11 cellular contexts compared by ENCODE assay signal in genomic region chr15:30367246-30367645, GRCh38. TPM values are rescaled to one million over a fixed set of nuclear protein-coding genes. Genes with fewer than 3 reads are reported as not detected.
DNase-seq lines count a peak whose midpoint lies in the region; ATAC-seq and TF ChIP-seq lines count a peak whose summit lies in the region.
"Not testable (repeated sequence)": the region's sequence is repeated elsewhere in the genome, so short reads cannot be mapped to it uniquely, and the experiment has no call there.
"Had no signal": no experiment of that assay in that cellular context is flagged by ENCODE, and none has a peak within 500 bp of the region (broad histone marks: within the 10 kb centered on the region; RNA-seq: fewer than 3 reads in every experiment).

No MANE protein-coding gene starts in this region.

- DNase-seq in Daoy (ENCODE audit: low read depth) (peak; percentile 0), RWPE2 (ENCODE audit: low spot score) (peak; percentile 26), ecto neural progenitor cell (ENCODE audit: low spot score) (peak; percentile 26), islet precursor cell (peak; percentile 35), osteocyte (ENCODE audit: extremely low spot score, unreplicated experiment) (peak; percentile 80), upper lobe of right lung (peak; percentile 53)
- not testable (repeated sequence) for DNase-seq in lower lobe of right lung

- H3K36me3 ChIP-seq in RWPE2 (ENCODE audit: low read depth); lower lobe of right lung; upper lobe of right lung: not testable (repeated sequence)

- H3K9me3 Mint-ChIP-seq in osteocyte (ENCODE audit: unreplicated experiment); stimulated activated memory B cell treated with anti-CD40 and anti-IgM and Interleukin-4, amounts not matched to agents 10 μg/mL and 1 μg/mL and 100 μg/mL, for 72 hours: not testable (repeated sequence)

- H3K9me3 ChIP-seq in RWPE2 (ENCODE audit: severe bottlenecking); lower lobe of right lung; upper lobe of right lung: not testable (repeated sequence)

- not testable (repeated sequence) for H3K27ac ChIP-seq in RWPE2 (ENCODE audit: poor library complexity, severe bottlenecking); lower lobe of right lung; upper lobe of right lung

- H3K27me3 ChIP-seq in RWPE2 (ENCODE audit: insufficient read depth, poor library complexity, severe bottlenecking); lower lobe of right lung (ENCODE audit: low read depth); upper lobe of right lung: not testable (repeated sequence)

- not testable (repeated sequence) for H3K27me3 Mint-ChIP-seq in osteocyte (ENCODE audit: unreplicated experiment); stimulated activated memory B cell treated with anti-CD40 and anti-IgM and Interleukin-4, amounts not matched to agents 10 μg/mL and 1 μg/mL and 100 μg/mL, for 72 hours

- not testable (repeated sequence) for H3K4me1 Mint-ChIP-seq in osteocyte (ENCODE audit: unreplicated experiment); stimulated activated memory B cell treated with anti-CD40 and anti-IgM and Interleukin-4, amounts not matched to agents 10 μg/mL and 1 μg/mL and 100 μg/mL, for 72 hours

- H3K4me1 ChIP-seq in RWPE2 (ENCODE audit: insufficient read depth, poor library complexity, severe bottlenecking); lower lobe of right lung; upper lobe of right lung: not testable (repeated sequence)

- H3K4me3 ChIP-seq in RWPE2 (ENCODE audit: severe bottlenecking); lower lobe of right lung; upper lobe of right lung: not testable (repeated sequence)

- not testable (repeated sequence) for H3K36me3 Mint-ChIP-seq in osteocyte (ENCODE audit: unreplicated experiment); stimulated activated memory B cell treated with anti-CD40 and anti-IgM and Interleukin-4, amounts not matched to agents 10 μg/mL and 1 μg/mL and 100 μg/mL, for 72 hours

- not testable (repeated sequence) for TF ChIP-seq CTCF in RWPE2 (IDR thresholded peaks at IDR 0.05; ENCODE audit: poor library complexity, severe bottlenecking); lower lobe of right lung (IDR thresholded peaks at IDR 0.05); osteocyte (IDR thresholded peaks at IDR 0.05); upper lobe of right lung (IDR thresholded peaks at IDR 0.05)

- not testable (repeated sequence) for ATAC-seq in RWPE2 (ENCODE audit: low read depth); upper lobe of right lung
- peak; percentile 19 to 44 for ATAC-seq in lower lobe of right lung
- ATAC-seq in stimulated activated memory B cell treated with anti-CD40 and anti-IgM and Interleukin-4, amounts not matched to agents 10 μg/mL and 1 μg/mL and 100 μg/mL, for 72 hours: peak; percentile 21

- not testable (repeated sequence) for H3K27ac Mint-ChIP-seq in osteocyte (ENCODE audit: unreplicated experiment); stimulated activated memory B cell treated with anti-CD40 and anti-IgM and Interleukin-4, amounts not matched to agents 10 μg/mL and 1 μg/mL and 100 μg/mL, for 72 hours

- intact Hi-C loops in lower lobe of right lung (cut with DNase I); upper lobe of right lung (cut with DNase I): not testable (repeated sequence)

- not testable (repeated sequence) for H3K4me3 Mint-ChIP-seq in osteocyte (ENCODE audit: unreplicated experiment); stimulated activated memory B cell treated with anti-CD40 and anti-IgM and Interleukin-4, amounts not matched to agents 10 μg/mL and 1 μg/mL and 100 μg/mL, for 72 hours

RNA-seq across cellular contexts. Expression of gene CHRFAM7A, which starts 26.1 kb away (rescaled TPM):
- 8.4 and 17.5 TPM in 2 replicates for total RNA-seq in Daoy (2014; rRNA removed; shearing (Covaris generic))
- 9.6 TPM for total RNA-seq in lower lobe of right lung
- 1.7 and 3.4 TPM in 2 replicates for total RNA-seq in osteocyte
- 1.1 TPM for total RNA-seq in upper lobe of right lung
- total RNA-seq: A673; CD8-positive, alpha-beta T cell; G401 had no signal

RNA-seq across cellular contexts. Expression of gene GOLGA8R, which starts 46.8 kb away (rescaled TPM):
- 0.48 TPM in 1 of 2 replicates, not detected in the other for total RNA-seq in Daoy (2014; rRNA removed; shearing (Covaris generic))
- total RNA-seq in lower lobe of right lung: 5.1 TPM
- 4.9 and 5.4 TPM in 2 replicates for total RNA-seq in osteocyte
- 5.3 TPM for total RNA-seq in upper lobe of right lung
- total RNA-seq: G401 had no signal
